25 cellular contexts compared by ENCODE assay signal in genomic region chr4:148747721-148748268, GRCh38.
"Had no signal": no experiment of that assay in that cellular context is flagged by ENCODE, and none has a peak within 500 bp of the region (broad histone marks: within the 10 kb centered on the region; RNA-seq: fewer than 3 reads in every experiment).

No MANE protein-coding gene starts in this region.

- H3K4me3 ChIP-seq: colonic mucosa, dorsolateral prefrontal cortex, hepatocyte, lung, neural progenitor cell, right lobe of liver, skin epidermis, testis, uterus had no signal

- H3K4me3 Mint-ChIP-seq: activated naive CD4-positive, alpha-beta T cell treated with anti-CD3 and anti-CD28 coated beads for 36 hours; effector memory CD8-positive, alpha-beta T cell; immature natural killer cell; naive B cell; neural progenitor cell had no signal

- H3K27me3 ChIP-seq: colonic mucosa, dorsolateral prefrontal cortex, hepatocyte, neural progenitor cell, right lobe of liver, testis, uterus had no signal

- DNase-seq: activated CD4-positive, alpha-beta T cell treated with anti-CD3 and anti-CD28 coated beads, Interleukin-2, amount 50 U/mL, for 48 hours; activated naive CD4-positive, alpha-beta T cell treated with anti-CD3 and anti-CD28 coated beads for 36 hours; activated T-cell treated with anti-CD3 and anti-CD28 coated beads, Interleukin-2, amount 50 U/mL, for 1 hour; amygdala; colonic mucosa; dorsolateral prefrontal cortex; effector memory CD8-positive, alpha-beta T cell; foreskin melanocyte; glutamatergic neuron; immature natural killer cell; naive B cell; posterior cingulate gyrus; right lobe of liver; stimulated activated CD4-positive, alpha-beta T cell treated with anti-CD3 and anti-CD28 coated beads, Interleukin-1b, Interleukin-23, amount 100 ng/mL, for 48 hours; T-helper 9 cell; testis; uterus had no signal

- H3K9me3 ChIP-seq: colonic mucosa, right lobe of liver, testis, uterus had no signal

- H3K9me3 Mint-ChIP-seq: activated naive CD4-positive, alpha-beta T cell treated with anti-CD3 and anti-CD28 coated beads for 36 hours; effector memory CD8-positive, alpha-beta T cell; neural progenitor cell had no signal

- FAIRE-seq: bronchial epithelial cell, endothelial cell of umbilical vein had no signal

- H3K36me3 Mint-ChIP-seq: immature natural killer cell, naive B cell, neural progenitor cell had no signal

- H3K27ac ChIP-seq: colonic mucosa, dorsolateral prefrontal cortex, hepatocyte, neural progenitor cell, right lobe of liver, skin epidermis, testis, uterus had no signal

- H2AFZ ChIP-seq: hepatocyte, neural progenitor cell had no signal

- H3K4me1 ChIP-seq: colonic mucosa, neural progenitor cell, right lobe of liver, testis, uterus had no signal

- H3K36me3 ChIP-seq: colonic mucosa, neural progenitor cell, right lobe of liver, uterus had no signal

- ATAC-seq: effector memory CD8-positive, alpha-beta T cell; esophagus mucosa; left lobe of liver; right lobe of liver had no signal

- H3K4me2 ChIP-seq: hepatocyte, neural progenitor cell had no signal

- H3K4me1 Mint-ChIP-seq: immature natural killer cell, naive B cell, neural progenitor cell had no signal

- H3K27ac Mint-ChIP-seq: activated naive CD4-positive, alpha-beta T cell treated with anti-CD3 and anti-CD28 coated beads for 36 hours; effector memory CD8-positive, alpha-beta T cell; immature natural killer cell; naive B cell; neural progenitor cell had no signal

- H3K79me2 ChIP-seq: hepatocyte had no signal

- H3K9ac ChIP-seq: neural progenitor cell had no signal

- H3K27me3 Mint-ChIP-seq: effector memory CD8-positive, alpha-beta T cell; naive B cell had no signal
